Comparison of ENCODE assay signal across 12 cellular contexts in genomic region chr16:91484-91883, GRCh38. TPM values are rescaled to one million over a fixed set of nuclear protein-coding genes. Genes with fewer than 3 reads are reported as not detected.
DNase-seq lines count a peak whose midpoint lies in the region; ATAC-seq, FAIRE-seq and TF ChIP-seq lines count a peak whose summit lies in the region.
"Had no signal": no experiment of that assay in that cellular context is flagged by ENCODE, and none has a peak within 500 bp of the region (broad histone marks: within the 10 kb centered on the region; RNA-seq: fewer than 3 reads in every experiment).

No MANE protein-coding gene starts in this region.

- no peak for TF ChIP-seq EP300 in K562 (IDR thresholded peaks at IDR 0.05; ENCODE audit: low read length)

- 71% methylated on average over 9 of the region's 9 CpGs for WGBS in K562 (ENCODE audit: insufficient coverage, low coverage, missing lambda C conversion rate)
- WGBS in thyroid gland, 2 donors = 30 to 45% methylated on average over 9 of the region's 9 CpGs

- POLR2A ChIA-PET in K562 (lab: Yijun Ruan, JAX) = interaction anchor here (0.6 to 2.7 kb wide), 9 partner anchors 9 to 163 kb away, joined by 3 to 11 read pairs (median 4); partner anchors contain the start of gene MPG

- no peaks in the 10 kb centered on the region for H4K20me1 ChIP-seq in K562 (replicated peaks; ENCODE audit: control insufficient read depth, insufficient read depth, low read length)

- H3K27ac ChIP-seq in K562 (ENCODE audit: extremely low read depth, low read depth, low read length) = no peak overlapping the region
- peak overlapping the region; percentile 58 for H3K27ac ChIP-seq in layer of hippocampus (ENCODE audit: low read depth, low read length)
- H3K27ac ChIP-seq in thyroid gland = peak overlapping the region; percentile 2 to 49 (median 16)

- H3K9ac ChIP-seq in K562 (ENCODE audit: insufficient read depth in 1 of 2, low read depth in 2 of 2, low read length in 2 of 2) = peak overlapping the region in 1 of 2 experiments; percentile 18; a peak in 1 of 4 replicates

- peaks cover 63% of the 10 kb centered on the region; the same call in 2 of the 3 replicates for H3K36me3 ChIP-seq in K562 (ENCODE audit: control insufficient read depth, insufficient read depth, low read length)
- H3K36me3 ChIP-seq in thyroid gland = peaks cover 17 to 32% of the 10 kb centered on the region in 2 donors

- H3K27me3 ChIP-seq in K562 (ENCODE audit: control insufficient read depth in 2 of 2, insufficient read depth in 2 of 2, low read length in 2 of 2) = no peaks in the 10 kb centered on the region
- H3K27me3 ChIP-seq in layer of hippocampus (ENCODE audit: control insufficient read depth, insufficient read depth, low read length) = no peaks in the 10 kb centered on the region
- H3K27me3 ChIP-seq in thyroid gland = no peaks in the 10 kb centered on the region

- in situ Hi-C loops in K562 (cut with MboI) = no loop called here

- intact Hi-C loops in K562 (cut with micrococcal nuclease) (no loop called here), thyroid gland (cut with DNase I) (no loop called here), posterior vena cava (cut with DNase I) (no loop called here)

- CTCF ChIA-PET in K562 (lab: Yijun Ruan, JAX; ENCODE audit: low intra/inter-chr PET ratio) = interaction anchor here (0.8 kb wide), 1 partner anchor 26 kb away, joined by 3 read pairs; no protein-coding TSS in a partner anchor

- H2AFZ ChIP-seq in K562 (ENCODE audit: low read depth, low read length) = no peak overlapping the region

- TF ChIP-seq CTCF in K562 (IDR thresholded peaks at IDR 0.05 in 2 of 3, conservative IDR thresholded peaks at IDR 0.05 in 1 of 3; ENCODE audit: insufficient read depth in 2 of 3, low read depth in 1 of 3, low read length in 3 of 3) = no peak
- TF ChIP-seq CTCF in thyroid gland (IDR thresholded peaks at IDR 0.05) = no peak
- no peak for TF ChIP-seq CTCF in GM20000 (IDR thresholded peaks at IDR 0.05; ENCODE audit: extremely low read depth, missing control alignments)

- TF ChIP-seq RAD21 in K562 (CRISPR knock-in tag; conservative IDR thresholded peaks at IDR 0.05 in 1 of 2, IDR thresholded peaks at IDR 0.05 in 1 of 2) = no peak

- H3K4me3 ChIP-seq in K562 (no peak overlapping the region), thyroid gland (replicated peaks in 1 of 3) (no peak overlapping the region)

- H3K4me1 ChIP-seq in K562 (replicated peaks in 1 of 2; ENCODE audit: control insufficient read depth in 2 of 2, insufficient read depth in 2 of 2, low read length in 2 of 2) (peaks cover 14 to 51% of the 10 kb centered on the region in 2 experiments; a peak in 4 of 5 replicates), thyroid gland (peaks cover 11 to 19% of the 10 kb centered on the region in 2 donors)

- H3K9me1 ChIP-seq in K562 (ENCODE audit: control insufficient read depth, insufficient read depth, low read length) = no peaks in the 10 kb centered on the region

- no peak for TF ChIP-seq POLR2A in K562 (conservative IDR thresholded peaks at IDR 0.05)
- TF ChIP-seq POLR2A in thyroid gland (IDR thresholded peaks at IDR 0.05) = no peak

- DNase-seq in NCI-H1436 (lab: John Stamatoyannopoulos, UW) = peak; percentile 4
- no peak for DNase-seq in NCI-H1436 treated with DMSO at 0.1 percent for 48 hours (lab: John Stamatoyannopoulos, UW)
- no peak for DNase-seq in K562 (ENCODE audit: extremely low read depth in 1 of 4, low spot score in 3 of 4)
- peak; percentile 94 to 95 for DNase-seq in thyroid gland
- no peak for DNase-seq in GM20000 (ENCODE audit: low spot score)
- no peak for DNase-seq in posterior vena cava (ENCODE audit: low spot score)
- DNase-seq: activated CD8-positive, alpha-beta memory T cell treated with anti-CD3 and anti-CD28 coated beads for 24 hours; mesenchymal stem cell had no signal

- no peaks in the 10 kb centered on the region for H3K79me2 ChIP-seq in K562 (ENCODE audit: control insufficient read depth, insufficient read depth, low read length)

- FAIRE-seq in K562 (lab: Jason Lieb, UNC) = peak; percentile 56
- FAIRE-seq: A204.1, astrocyte had no signal

- no peak overlapping the region for H3K4me2 ChIP-seq in K562 (ENCODE audit: insufficient read depth, low read length)

- H3K9me3 ChIP-seq in K562 (replicated peaks; ENCODE audit: control insufficient read depth, insufficient read depth, low read depth, low read length) (no peaks in the 10 kb centered on the region), thyroid gland (no peaks in the 10 kb centered on the region)

- BruUV-seq in K562 (replicated peaks; lab: Mats Ljungman, UMichigan) = no TSS peak

- ATAC-seq in K562 (peak; percentile 22; the same call in 2 of the 3 replicates), HG03439 (IDR thresholded peaks at IDR 0.05; ENCODE audit: unreplicated experiment) (no peak)

RNA-seq across cellular contexts. Expression of gene MPG, which starts 13.5 kb away (rescaled TPM):
- total RNA-seq in K562 (2011; cell fraction: chromatin; rRNA removed; ENCODE audit: low replicate concordance) = 6.3 and 35.1 TPM in 2 replicates
- 52.2 and 54.0 TPM in 2 replicates for total RNA-seq in K562 (2011; cell fraction: nucleolus; rRNA removed)
- total RNA-seq in K562 (2011; cell fraction: nucleoplasm; rRNA removed) = 26.0 and 30.7 TPM in 2 replicates
- 192 and 226 TPM in 2 replicates for total RNA-seq in K562 (2014; rRNA removed)
- 5.0 and 6.1 TPM in 2 replicates for total RNA-seq in K562 (2014; rRNA removed; fragmentation: Illumina TruSeq; extraction: Trizol)
- 47.1 and 52.8 TPM in 2 replicates for total RNA-seq in K562 (2015; rRNA removed; fragmentation: Illumina TruSeq; extraction: Trizol)
- total RNA-seq in K562 (2021) = 80.1 and 81.9 TPM in 2 replicates
- 36.2 and 52.2 TPM in 2 replicates for polyA plus RNA-seq in K562 (2011; rRNA removed)
- 102 and 222 TPM in 2 replicates for polyA plus RNA-seq in K562 (2011; cell fraction: cytosol; rRNA removed)
- polyA plus RNA-seq in K562 (2011; cell fraction: nucleus; rRNA removed) = 38.8 and 51.3 TPM in 2 replicates
- 46.7 and 91.8 TPM in 2 replicates for polyA plus RNA-seq in K562 (2012)
- 21.1 and 55.2 TPM in 2 replicates for polyA plus RNA-seq in K562 (2014; fragmentation: Illumina TruSeq; extraction: Trizol)
- 1 to 10 TPM in 1 of 2 experiments, under 1 TPM in 1; 0.42 to 2.2 TPM for polyA plus RNA-seq in K562 (2014; fragmentation: Nextera tagmentation; extraction: Ambion mirVana)
- polyA plus RNA-seq in K562 (2014; rRNA removed) = 138 and 214 TPM in 2 replicates
- polyA minus RNA-seq in K562 (2011; rRNA and poly(A)+ RNA removed) = 5.7 and 7.4 TPM in 2 replicates
- 34.4 and 54.7 TPM in 2 replicates for polyA minus RNA-seq in K562 (2011; cell fraction: cytosol; rRNA and poly(A)+ RNA removed)
- 15.9 and 16.8 TPM in 2 replicates for polyA minus RNA-seq in K562 (2011; cell fraction: nucleus; rRNA and poly(A)+ RNA removed)
- 100 to 1,000 TPM in 2 of 4 donors, 10 to 100 TPM in 2; 75.8 to 150 (median 104) TPM for total RNA-seq in thyroid gland
- total RNA-seq in posterior vena cava = 10 to 100 TPM; 42.2 to 45.6 TPM

RNA-seq across cellular contexts. Expression of gene RHBDF1, which starts 19.1 kb away (rescaled TPM):
- total RNA-seq in K562 (2011; cell fraction: chromatin; rRNA removed; ENCODE audit: low replicate concordance) = 63.2 and 128 TPM in 2 replicates
- total RNA-seq in K562 (2011; cell fraction: nucleolus; rRNA removed) = 70.9 and 80.0 TPM in 2 replicates
- 60.5 TPM in 2 replicates for total RNA-seq in K562 (2011; cell fraction: nucleoplasm; rRNA removed)
- total RNA-seq in K562 (2014; rRNA removed) (4.5 and 5.9 TPM in 2 replicates), K562 (2014; rRNA removed; fragmentation: Illumina TruSeq; extraction: Trizol) (1.2 and 1.3 TPM in 2 replicates), K562 (2015; rRNA removed; fragmentation: Illumina TruSeq; extraction: Trizol) (1.2 and 1.6 TPM in 2 replicates), K562 (2021) (6.9 and 7.1 TPM in 2 replicates), thyroid gland (10 to 100 TPM; 20.4 to 35.4 (median 28.4) TPM), posterior vena cava (10 to 100 TPM; 39.5 to 39.7 TPM)
- polyA plus RNA-seq in K562 (2011; rRNA removed) (8.2 and 20.0 TPM in 2 replicates), K562 (2014; fragmentation: Illumina TruSeq; extraction: Trizol) (4.2 and 5.5 TPM in 2 replicates), K562 (2014; fragmentation: Nextera tagmentation; extraction: Ambion mirVana) (1 to 10 TPM; 1.0 to 2.0 TPM), K562 (2014; rRNA removed) (6.0 and 6.9 TPM in 2 replicates)
- polyA plus RNA-seq in K562 (2011; cell fraction: cytosol; rRNA removed) = 9.3 and 10.9 TPM in 2 replicates
- 210 and 244 TPM in 2 replicates for polyA plus RNA-seq in K562 (2011; cell fraction: nucleus; rRNA removed)
- 3.0 and 13.0 TPM in 2 replicates for polyA plus RNA-seq in K562 (2012)
- polyA minus RNA-seq in K562 (2011; rRNA and poly(A)+ RNA removed) = 2.7 and 4.6 TPM in 2 replicates
- polyA minus RNA-seq in K562 (2011; cell fraction: cytosol; rRNA and poly(A)+ RNA removed) = 3.7 and 10.0 TPM in 2 replicates
- 15.8 and 22.8 TPM in 2 replicates for polyA minus RNA-seq in K562 (2011; cell fraction: nucleus; rRNA and poly(A)+ RNA removed)

RNA-seq across cellular contexts. Expression of gene SNRNP25, which starts 37.9 kb away (rescaled TPM):
- 58.7 and 108 TPM in 2 replicates for total RNA-seq in K562 (2011; cell fraction: chromatin; rRNA removed; ENCODE audit: low replicate concordance)
- total RNA-seq in K562 (2011; cell fraction: nucleolus; rRNA removed) = 59.2 and 64.4 TPM in 2 replicates
- total RNA-seq in K562 (2011; cell fraction: nucleoplasm; rRNA removed) = 61.2 and 70.4 TPM in 2 replicates
- 176 and 178 TPM in 2 replicates for total RNA-seq in K562 (2014; rRNA removed)
- 78.8 and 107 TPM in 2 replicates for total RNA-seq in K562 (2014; rRNA removed; fragmentation: Illumina TruSeq; extraction: Trizol)
- 106 and 108 TPM in 2 replicates for total RNA-seq in K562 (2015; rRNA removed; fragmentation: Illumina TruSeq; extraction: Trizol)
- 123 and 124 TPM in 2 replicates for total RNA-seq in K562 (2021)
- 116 and 117 TPM in 2 replicates for polyA plus RNA-seq in K562 (2011; rRNA removed)
- polyA plus RNA-seq in K562 (2011; cell fraction: cytosol; rRNA removed) = 102 and 106 TPM in 2 replicates
- polyA plus RNA-seq in K562 (2011; cell fraction: nucleus; rRNA removed) = 107 and 113 TPM in 2 replicates
- polyA plus RNA-seq in K562 (2012) = 70.9 and 149 TPM in 2 replicates
- 103 and 132 TPM in 2 replicates for polyA plus RNA-seq in K562 (2014; fragmentation: Illumina TruSeq; extraction: Trizol)
- 10 to 100 TPM; 59.0 to 61.5 TPM for polyA plus RNA-seq in K562 (2014; fragmentation: Nextera tagmentation; extraction: Ambion mirVana)
- polyA plus RNA-seq in K562 (2014; rRNA removed) = 122 and 154 TPM in 2 replicates
- 48.3 and 52.8 TPM in 2 replicates for polyA minus RNA-seq in K562 (2011; rRNA and poly(A)+ RNA removed)
- polyA minus RNA-seq in K562 (2011; cell fraction: cytosol; rRNA and poly(A)+ RNA removed) = 20.9 and 31.3 TPM in 2 replicates
- 18.3 and 31.3 TPM in 2 replicates for polyA minus RNA-seq in K562 (2011; cell fraction: nucleus; rRNA and poly(A)+ RNA removed)
- 10 to 100 TPM; 16.1 to 53.6 (median 34.8) TPM for total RNA-seq in thyroid gland
- 10 to 100 TPM; 11.2 to 11.6 TPM for total RNA-seq in posterior vena cava

RNA-seq across cellular contexts. Expression of gene POLR3K, which starts 38.1 kb away (rescaled TPM):
- total RNA-seq in K562 (2011; cell fraction: chromatin; rRNA removed; ENCODE audit: low replicate concordance) = 53.1 and 79.0 TPM in 2 replicates
- total RNA-seq in K562 (2011; cell fraction: nucleolus; rRNA removed) = 47.2 and 48.0 TPM in 2 replicates
- total RNA-seq in K562 (2011; cell fraction: nucleoplasm; rRNA removed) = 66.1 and 91.1 TPM in 2 replicates
- total RNA-seq in K562 (2014; rRNA removed) = 62.7 and 65.7 TPM in 2 replicates
- total RNA-seq in K562 (2014; rRNA removed; fragmentation: Illumina TruSeq; extraction: Trizol) = 46.3 and 53.5 TPM in 2 replicates
- 42.1 and 43.7 TPM in 2 replicates for total RNA-seq in K562 (2015; rRNA removed; fragmentation: Illumina TruSeq; extraction: Trizol)
- 86.7 and 90.9 TPM in 2 replicates for total RNA-seq in K562 (2021)
- polyA plus RNA-seq in K562 (2011; rRNA removed) = 86.0 and 95.2 TPM in 2 replicates
- 138 TPM in 2 replicates for polyA plus RNA-seq in K562 (2011; cell fraction: cytosol; rRNA removed)
- 48.9 and 51.4 TPM in 2 replicates for polyA plus RNA-seq in K562 (2011; cell fraction: nucleus; rRNA removed)
- polyA plus RNA-seq in K562 (2012) = 55.3 and 115 TPM in 2 replicates
- polyA plus RNA-seq in K562 (2014; fragmentation: Illumina TruSeq; extraction: Trizol) = 68.2 and 81.3 TPM in 2 replicates
- polyA plus RNA-seq in K562 (2014; fragmentation: Nextera tagmentation; extraction: Ambion mirVana) = 100 to 1,000 TPM; 304 to 315 TPM
- 120 and 135 TPM in 2 replicates for polyA plus RNA-seq in K562 (2014; rRNA removed)
- 81.3 and 98.4 TPM in 2 replicates for polyA minus RNA-seq in K562 (2011; rRNA and poly(A)+ RNA removed)
- 37.8 and 43.4 TPM in 2 replicates for polyA minus RNA-seq in K562 (2011; cell fraction: cytosol; rRNA and poly(A)+ RNA removed)
- 17.2 and 28.0 TPM in 2 replicates for polyA minus RNA-seq in K562 (2011; cell fraction: nucleus; rRNA and poly(A)+ RNA removed)
- total RNA-seq in thyroid gland = 1 to 10 TPM; 3.5 to 6.7 (median 4.6) TPM
- total RNA-seq in posterior vena cava = 1 to 10 TPM; 7.4 to 7.9 TPM

RNA-seq across cellular contexts. Expression of gene NPRL3, which starts 47.0 kb away (rescaled TPM):
- total RNA-seq in K562 (2011; cell fraction: chromatin; rRNA removed; ENCODE audit: low replicate concordance) = 75.3 and 210 TPM in 2 replicates
- 101 and 104 TPM in 2 replicates for total RNA-seq in K562 (2011; cell fraction: nucleolus; rRNA removed)
- total RNA-seq in K562 (2011; cell fraction: nucleoplasm; rRNA removed) = 79.9 and 94.8 TPM in 2 replicates
- 8.4 and 10.9 TPM in 2 replicates for total RNA-seq in K562 (2014; rRNA removed)
- 3.7 and 5.6 TPM in 2 replicates for total RNA-seq in K562 (2014; rRNA removed; fragmentation: Illumina TruSeq; extraction: Trizol)
- 4.4 and 7.9 TPM in 2 replicates for total RNA-seq in K562 (2015; rRNA removed; fragmentation: Illumina TruSeq; extraction: Trizol)
- total RNA-seq in K562 (2021) = 51.0 and 53.6 TPM in 2 replicates
- 9.7 and 26.3 TPM in 2 replicates for polyA plus RNA-seq in K562 (2011; rRNA removed)
- 14.6 and 15.5 TPM in 2 replicates for polyA plus RNA-seq in K562 (2011; cell fraction: cytosol; rRNA removed)
- polyA plus RNA-seq in K562 (2011; cell fraction: nucleus; rRNA removed) = 49.9 and 59.5 TPM in 2 replicates
- 44.9 and 60.8 TPM in 2 replicates for polyA plus RNA-seq in K562 (2012)
- polyA plus RNA-seq in K562 (2014; fragmentation: Illumina TruSeq; extraction: Trizol) = 38.9 and 54.1 TPM in 2 replicates
- 1 to 10 TPM in 1 of 2 experiments, under 1 TPM in 1; 0.92 to 1.0 TPM for polyA plus RNA-seq in K562 (2014; fragmentation: Nextera tagmentation; extraction: Ambion mirVana)
- 18.8 and 19.1 TPM in 2 replicates for polyA plus RNA-seq in K562 (2014; rRNA removed)
- polyA minus RNA-seq in K562 (2011; rRNA and poly(A)+ RNA removed) = 13.2 and 14.2 TPM in 2 replicates
- 29.3 and 41.0 TPM in 2 replicates for polyA minus RNA-seq in K562 (2011; cell fraction: cytosol; rRNA and poly(A)+ RNA removed)
- 20.2 and 31.7 TPM in 2 replicates for polyA minus RNA-seq in K562 (2011; cell fraction: nucleus; rRNA and poly(A)+ RNA removed)
- 10 to 100 TPM; 21.8 to 34.3 (median 26.1) TPM for total RNA-seq in thyroid gland
- 10 to 100 TPM; 13.2 to 22.1 TPM for total RNA-seq in posterior vena cava

Comparison
In these comparisons a context has a peak if more than half of its experiments do, and no peak if none do; other contexts are left out.
1. DNase-seq: peak in NCI-H1436 (single experiment) and thyroid gland (2 of 2); none in NCI-H1436 treated with DMSO at 0.1 percent for 48 hours (single experiment), K562 (0 of 4), GM20000 (single experiment) and posterior vena cava (single experiment).